Comparison of ENCODE assay signal across 8 cellular contexts in the genomic region with DNA sequence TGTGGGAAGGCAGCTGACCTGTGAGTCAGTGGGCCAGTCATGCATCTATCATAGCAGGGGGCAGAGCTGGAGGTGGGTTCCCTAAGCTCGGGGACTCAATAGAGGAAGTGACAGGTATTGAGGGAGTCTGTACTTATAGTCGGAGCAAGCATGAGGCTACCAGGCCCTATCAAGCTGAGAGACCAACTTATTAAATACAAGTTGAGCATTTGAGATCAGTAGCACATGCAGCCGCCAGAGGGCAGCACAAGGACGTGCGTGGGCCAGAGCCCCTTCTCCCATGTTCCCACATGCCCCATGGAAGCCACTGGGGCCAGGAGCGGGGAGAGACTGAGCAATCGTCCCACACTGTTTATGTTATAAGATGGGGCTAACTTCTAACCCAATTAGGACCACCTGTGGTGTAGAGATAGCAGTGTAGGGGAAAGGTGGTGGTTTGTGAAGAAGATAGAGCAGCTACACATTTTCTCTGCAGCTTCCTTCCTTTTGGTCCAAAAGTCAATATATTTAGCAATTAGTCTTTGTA. TPM values are rescaled to one million over a fixed set of nuclear protein-coding genes. Genes with fewer than 3 reads are reported as not detected.
DNase-seq lines count a peak whose midpoint lies in the region; ATAC-seq and TF ChIP-seq lines count a peak whose summit lies in the region.

No MANE protein-coding gene starts in this region.

- H3K9me2 ChIP-seq in DOHH2 (replicated peaks; ENCODE audit: control insufficient read depth, low read length) = no peaks in the 10 kb centered on the region

- H3K27me3 ChIP-seq in DOHH2 (ENCODE audit: control insufficient read depth, low read length) = no peaks in the 10 kb centered on the region
- no peaks in the 10 kb centered on the region for H3K27me3 ChIP-seq in HAP-1 (ENCODE audit: low read depth)

- no peaks in the 10 kb centered on the region for H3K79me2 ChIP-seq in DOHH2 (ENCODE audit: control insufficient read depth, low read length)

- H3K9me3 ChIP-seq in DOHH2 (ENCODE audit: control insufficient read depth, insufficient read depth, low read length) (no peaks in the 10 kb centered on the region), HAP-1 (no peaks in the 10 kb centered on the region)

- H3K4me1 Mint-ChIP-seq in activated CD4-positive, alpha-beta memory T cell treated with anti-CD3 and anti-CD28 coated beads, Interleukin-2, amount 10 ng/mL, durations not matched to agents 7 days and 5 days = no peaks in the 10 kb centered on the region
- H3K4me1 Mint-ChIP-seq in neural crest cell = no peaks in the 10 kb centered on the region

- no peak for ATAC-seq in HG03095 (IDR thresholded peaks at IDR 0.05; ENCODE audit: unreplicated experiment)

- no peaks in the 10 kb centered on the region for H3K27me3 Mint-ChIP-seq in activated CD4-positive, alpha-beta memory T cell treated with anti-CD3 and anti-CD28 coated beads, Interleukin-2, amount 10 ng/mL, durations not matched to agents 7 days and 5 days
- H3K27me3 Mint-ChIP-seq in neural crest cell (ENCODE audit: low read depth) = no peaks in the 10 kb centered on the region

- H3K4me1 ChIP-seq in DOHH2 (ENCODE audit: control insufficient read depth, low read length) (no peaks in the 10 kb centered on the region), HAP-1 (no peaks in the 10 kb centered on the region; the same call in 1 of the 2 replicates)

- H3K36me3 Mint-ChIP-seq in activated CD4-positive, alpha-beta memory T cell treated with anti-CD3 and anti-CD28 coated beads, Interleukin-2, amount 10 ng/mL, durations not matched to agents 7 days and 5 days (ENCODE audit: low read depth) = peaks cover 11% of the 10 kb centered on the region
- peaks cover 16% of the 10 kb centered on the region for H3K36me3 Mint-ChIP-seq in neural crest cell (ENCODE audit: low read depth)

- no peak overlapping the region for H3K4me3 ChIP-seq in DOHH2 (ENCODE audit: low read length)
- no peak overlapping the region for H3K4me3 ChIP-seq in HAP-1

- DNase-seq in HAP-1 (ENCODE audit: low spot score in 2 of 2) = peak; percentile 74 to 90
- peak; percentile 69 for DNase-seq in NCI-H69 (lab: John Stamatoyannopoulos, UW)
- peak; percentile 58 for DNase-seq in activated CD4-positive, alpha-beta memory T cell treated with anti-CD3 and anti-CD28 coated beads, Interleukin-2, amount 10 ng/mL, durations not matched to agents 7 days and 5 days
- peak; percentile 75 to 85 for DNase-seq in erythroblast (lab: John Stamatoyannopoulos, UW)
- peak; percentile 59 for DNase-seq in neural crest cell (ENCODE audit: low read depth, low spot score)
- DNase-seq in NCI-H1092 (lab: John Stamatoyannopoulos, UW) = no peak

- H4K20me1 ChIP-seq in DOHH2 (ENCODE audit: control insufficient read depth, insufficient read depth, low read depth, low read length) = no peaks in the 10 kb centered on the region

- no peak for TF ChIP-seq POLR2A in erythroblast (IDR thresholded peaks at IDR 0.05; ENCODE audit: low read length)

- no peak overlapping the region for H3K27ac Mint-ChIP-seq in activated CD4-positive, alpha-beta memory T cell treated with anti-CD3 and anti-CD28 coated beads, Interleukin-2, amount 10 ng/mL, durations not matched to agents 7 days and 5 days
- no peak overlapping the region for H3K27ac Mint-ChIP-seq in neural crest cell (ENCODE audit: unreplicated experiment)

- H3K36me3 ChIP-seq in DOHH2 (ENCODE audit: control insufficient read depth, low read length) (peaks cover 4% of the 10 kb centered on the region), HAP-1 (replicated peaks) (no peaks in the 10 kb centered on the region)

- no peak overlapping the region for H3K4me3 Mint-ChIP-seq in activated CD4-positive, alpha-beta memory T cell treated with anti-CD3 and anti-CD28 coated beads, Interleukin-2, amount 10 ng/mL, durations not matched to agents 7 days and 5 days
- no peak overlapping the region for H3K4me3 Mint-ChIP-seq in neural crest cell

- peak; percentile 100 for TF ChIP-seq CTCF in DOHH2 (IDR thresholded peaks at IDR 0.05; ENCODE audit: low read depth, low read length, poor library complexity, severe bottlenecking)
- peak; percentile 72 for TF ChIP-seq CTCF in neural crest cell (conservative IDR thresholded peaks at IDR 0.05)

- H3K9me3 Mint-ChIP-seq in activated CD4-positive, alpha-beta memory T cell treated with anti-CD3 and anti-CD28 coated beads, Interleukin-2, amount 10 ng/mL, durations not matched to agents 7 days and 5 days = no peaks in the 10 kb centered on the region
- H3K9me3 Mint-ChIP-seq in neural crest cell = peaks cover 2% of the 10 kb centered on the region

- CTCF ChIA-PET in activated CD4-positive, alpha-beta memory T cell treated with anti-CD3 and anti-CD28 coated beads, Interleukin-2, amount 10 ng/mL, durations not matched to agents 7 days and 5 days (lab: Charles Lee) = interaction anchor here (0.6 to 5.8 kb wide), 24 partner anchors 8 to 1726 kb away, joined by 3 to 31 read pairs (median 5); a partner anchor contains a TSS

- no peak overlapping the region for H3K27ac ChIP-seq in DOHH2 (ENCODE audit: low read depth, low read length)

- no peaks in the 10 kb centered on the region for H3F3A ChIP-seq in DOHH2 (ENCODE audit: control insufficient read depth, insufficient read depth)

- in situ Hi-C loops in HAP-1 (cut with MboI; ENCODE audit: low sequenced_read_pairs) = loop anchor here (5.0 kb wide), 1 partner anchor 125 kb away; no protein-coding TSS in a partner anchor

- no peak overlapping the region for H3K4me2 ChIP-seq in DOHH2 (ENCODE audit: low read length)

- POLR2A ChIA-PET in activated CD4-positive, alpha-beta memory T cell treated with anti-CD3 and anti-CD28 coated beads, Interleukin-2, amount 10 ng/mL, durations not matched to agents 7 days and 5 days (lab: Charles Lee) = interaction anchor here (1.5 kb wide), 1 partner anchor 166 kb away, joined by 3 read pairs; no protein-coding TSS in a partner anchor

RNA-seq across cellular contexts. Expression of a gene that starts 13.0 kb away (rescaled TPM):
- total RNA-seq in activated CD4-positive, alpha-beta memory T cell treated with anti-CD3 and anti-CD28 coated beads, Interleukin-2, amount 10 ng/mL, durations not matched to agents 7 days and 5 days = under 1 TPM in 1 of 2 experiments, not detected in 1; 0.18 TPM
- 0.58 and 0.82 TPM in 2 replicates for total RNA-seq in neural crest cell

RNA-seq across cellular contexts. Expression of a gene that starts 17.0 kb away (rescaled TPM):
- total RNA-seq in activated CD4-positive, alpha-beta memory T cell treated with anti-CD3 and anti-CD28 coated beads, Interleukin-2, amount 10 ng/mL, durations not matched to agents 7 days and 5 days = 1 to 10 TPM; 6.3 to 7.7 TPM
- 10.3 and 11.1 TPM in 2 replicates for total RNA-seq in neural crest cell
